Comparison of ENCODE assay signal across 13 cellular contexts in the genomic region with DNA sequence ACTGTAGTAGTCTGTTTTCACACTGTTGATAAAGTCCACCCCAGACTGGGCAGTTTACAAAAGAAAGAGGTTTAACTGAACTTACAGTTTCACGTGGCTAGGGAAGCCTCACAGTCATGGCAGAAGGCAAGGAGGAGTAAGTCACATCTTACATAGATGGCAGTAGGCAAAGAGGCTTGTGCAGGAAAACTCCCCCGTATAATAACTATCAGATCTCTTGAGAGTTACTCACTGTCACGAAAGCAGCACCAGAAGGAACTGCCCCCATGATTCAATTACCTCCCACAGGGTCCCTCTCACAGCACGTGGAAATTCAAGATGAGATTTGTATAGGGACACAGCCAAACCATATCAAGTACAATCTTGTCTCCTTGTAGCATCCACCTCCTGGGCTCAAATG.
"Had no signal": no experiment of that assay in that cellular context is flagged by ENCODE, and none has a peak within 500 bp of the region (broad histone marks: within the 10 kb centered on the region; RNA-seq: fewer than 3 reads in every experiment).

No MANE protein-coding gene starts in this region.

- H3K27me3 ChIP-seq: adrenal gland, hepatocyte had no signal

- ATAC-seq: left ventricle myocardium superior had no signal

- DNase-seq: activated CD4-positive, alpha-beta T cell treated with anti-CD3 and anti-CD28 coated beads, Interleukin-2, amount 10 ng/mL, durations not matched to agents 7 days and 5 days; activated effector memory CD4-positive, alpha-beta T cell treated with anti-CD3 and anti-CD28 coated beads, Interleukin-2, amount 50 U/mL, for 16 hours; adrenal gland; caudate nucleus; cortex of kidney; effector CD8-positive, alpha-beta T cell; left ventricle myocardium superior; retina; stimulated activated CD4-positive, alpha-beta T cell treated with anti-CD3 and anti-CD28 coated beads, Interleukin-4, amount 100 ng/mL, for 1 hour; WERI-Rb-1 had no signal

- H3K36me3 ChIP-seq: adrenal gland, WERI-Rb-1 had no signal

- H3K27ac ChIP-seq: adrenal gland, hepatocyte, WERI-Rb-1 had no signal

- FAIRE-seq: frontal cortex, urothelium cell line had no signal

- H3K27ac Mint-ChIP-seq: activated CD4-positive, alpha-beta T cell treated with anti-CD3 and anti-CD28 coated beads, Interleukin-2, amount 10 ng/mL, durations not matched to agents 7 days and 5 days had no signal

- H3K9me3 ChIP-seq: adrenal gland had no signal

- H3K4me3 ChIP-seq: adrenal gland, hepatocyte had no signal

- H2AFZ ChIP-seq: hepatocyte had no signal

- H3K27me3 Mint-ChIP-seq: activated CD4-positive, alpha-beta T cell treated with anti-CD3 and anti-CD28 coated beads, Interleukin-2, amount 10 ng/mL, durations not matched to agents 7 days and 5 days had no signal

- H3K4me3 Mint-ChIP-seq: activated CD4-positive, alpha-beta T cell treated with anti-CD3 and anti-CD28 coated beads, Interleukin-2, amount 10 ng/mL, durations not matched to agents 7 days and 5 days had no signal

- H3K4me2 ChIP-seq: hepatocyte had no signal
